6 cellular contexts compared by ENCODE assay signal in genomic region chr19:461664-462551, GRCh38. TPM values are rescaled to one million over a fixed set of nuclear protein-coding genes. Genes with fewer than 3 reads are reported as not detected.
DNase-seq lines count a peak whose midpoint lies in the region; ATAC-seq and TF ChIP-seq lines count a peak whose summit lies in the region.
"Had no signal": no experiment of that assay in that cellular context is flagged by ENCODE, and none has a peak within 500 bp of the region (broad histone marks: within the 10 kb centered on the region; RNA-seq: fewer than 3 reads in every experiment).

No MANE protein-coding gene starts in this region.

- intact Hi-C loops in dorsolateral prefrontal cortex (cut with DNase I): loop anchor here (1.0 to 2.0 kb wide), 2 partner anchors 27 to 45 kb away; partner anchors contain the start of gene TPGS1 (in 1 of the 2)

- peak overlapping the region; percentile 17 for H4K12ac ChIP-seq in trophoblast cell (ENCODE audit: low read depth, low read length)

- H3K4me2 ChIP-seq in trophoblast cell (ENCODE audit: low read length): peak overlapping the region; percentile 62

- H3K4me3 ChIP-seq in dorsolateral prefrontal cortex (peak overlapping the region; percentile 36 to 95 (median 58)), trophoblast cell (ENCODE audit: low read depth, low read length) (no peak overlapping the region)
- H3K4me3 ChIP-seq: SJSA1 had no signal

- no peaks in the 10 kb centered on the region for H3K27me3 ChIP-seq in dorsolateral prefrontal cortex
- peaks cover 5% of the 10 kb centered on the region for H3K27me3 ChIP-seq in trophoblast cell (ENCODE audit: insufficient read depth, low read length)

- H3K79me1 ChIP-seq in trophoblast cell (ENCODE audit: low read length): peaks cover 7% of the 10 kb centered on the region

- peak overlapping the region; percentile 23 to 91 (median 80) for H3K27ac ChIP-seq in dorsolateral prefrontal cortex
- no peak overlapping the region for H3K27ac ChIP-seq in trophoblast cell (ENCODE audit: low read depth, low read length)
- H3K27ac ChIP-seq: SJSA1 had no signal

- WGBS in trophoblast cell (ENCODE audit: extremely low coverage, insufficient coverage, insufficient read length): no CpG with 5 or more reads among the region's 63 CpGs

- H2BK12ac ChIP-seq in trophoblast cell (ENCODE audit: low read length): no peak overlapping the region

- H3K4me1 ChIP-seq in trophoblast cell (ENCODE audit: control insufficient read depth in 1 of 2, insufficient read depth in 2 of 2, low read length in 2 of 2): peaks cover 2 to 6% of the 10 kb centered on the region in 2 experiments

- no peak overlapping the region for H2BK120ac ChIP-seq in trophoblast cell (ENCODE audit: insufficient read depth, low read length, poor library complexity)

- peak overlapping the region; percentile 39 for H4K91ac ChIP-seq in trophoblast cell (ENCODE audit: low read depth, low read length)

- no peak overlapping the region for H2BK5ac ChIP-seq in trophoblast cell (ENCODE audit: low read depth, low read length, poor library complexity)

- peak overlapping the region; percentile 11 for H4K8ac ChIP-seq in trophoblast cell (ENCODE audit: low read depth, low read length)

- TF ChIP-seq CTCF in dorsolateral prefrontal cortex (IDR thresholded peaks at IDR 0.05 in 54 of 56, conservative IDR thresholded peaks at IDR 0.05 in 2 of 56; ENCODE audit: low read depth in 1 of 56, partially characterized antibody in 56 of 56): peak in 1 of 56 donors; percentile 7

- H3K9ac ChIP-seq in trophoblast cell (ENCODE audit: low read length): no peak overlapping the region

- no peaks in the 10 kb centered on the region for H3K79me2 ChIP-seq in trophoblast cell (ENCODE audit: control insufficient read depth, insufficient read depth, low read length, poor library complexity)

- H2AK5ac ChIP-seq in trophoblast cell (ENCODE audit: low read length): no peak overlapping the region

- H3K14ac ChIP-seq in trophoblast cell (ENCODE audit: low read length): peak overlapping the region; percentile 24

- peaks cover 0 to 2% of the 10 kb centered on the region in 2 experiments for H3K36me3 ChIP-seq in trophoblast cell (ENCODE audit: control insufficient read depth in 1 of 2, insufficient read depth in 2 of 2, low read length in 2 of 2)
- H3K36me3 ChIP-seq: SJSA1 had no signal

- peak overlapping the region; percentile 50 for H2AFZ ChIP-seq in trophoblast cell (ENCODE audit: insufficient read depth, low read length, poor library complexity)

- no peak overlapping the region for H3K23ac ChIP-seq in trophoblast cell (ENCODE audit: low read length)

- peaks cover 5% of the 10 kb centered on the region for H3K9me3 ChIP-seq in trophoblast cell (ENCODE audit: insufficient read depth, low read depth, low read length)
- H3K9me3 ChIP-seq: SJSA1 had no signal

- ATAC-seq in GM18511 (IDR thresholded peaks at IDR 0.05; ENCODE audit: unreplicated experiment): no peak

- no peak overlapping the region for H3K18ac ChIP-seq in trophoblast cell (ENCODE audit: low read length)

- no peak overlapping the region for H3K4ac ChIP-seq in trophoblast cell (ENCODE audit: low read depth, low read length)

- DNase-seq in NCI-H2227 treated with DMSO at 0.1 percent for 48 hours (lab: John Stamatoyannopoulos, UW): peak; percentile 60
- peak in 8 of 10 donors; percentile 29 to 79 (median 62) for DNase-seq in dorsolateral prefrontal cortex
- no peak for DNase-seq in trophoblast cell
- DNase-seq in hippocampal formation (lab: John Stamatoyannopoulos, UW): no peak

RNA-seq across cellular contexts. Expression of gene SHC2, which starts 1.1 kb away (rescaled TPM):
- 100 to 1,000 TPM in 9 of 120 experiments, 10 to 100 TPM in 111; 47.4 to 116 (median 75.5) TPM for total RNA-seq in dorsolateral prefrontal cortex
- polyA plus RNA-seq in trophoblast cell (2013): 18.7 and 19.2 TPM in 2 replicates
- total RNA-seq: SJSA1 had no signal

RNA-seq across cellular contexts. Expression of gene MADCAM1, which starts 34.4 kb away (rescaled TPM):
- 10 to 100 TPM in 8 of 120 experiments, 1 to 10 TPM in 112; 3.0 to 15.5 (median 6.7) TPM for total RNA-seq in dorsolateral prefrontal cortex
- 0.45 and 0.54 TPM in 2 replicates for polyA plus RNA-seq in trophoblast cell (2013)
- total RNA-seq: SJSA1 had no signal

RNA-seq across cellular contexts. Expression of gene TPGS1, which starts 45.4 kb away (rescaled TPM):
- total RNA-seq in dorsolateral prefrontal cortex: 10 to 100 TPM; 13.7 to 35.3 (median 21.6) TPM
- polyA plus RNA-seq in trophoblast cell (2013): 4.2 and 4.8 TPM in 2 replicates

RNA-seq across cellular contexts. Expression of gene C2CD4C, which starts 53.0 kb away (rescaled TPM):
- 10 to 100 TPM in 115 of 120 experiments, 1 to 10 TPM in 5; 4.9 to 31.8 (median 18.4) TPM for total RNA-seq in dorsolateral prefrontal cortex
- polyA plus RNA-seq in trophoblast cell (2013): 1.4 and 1.7 TPM in 2 replicates

Comparison
In these comparisons a context has a peak if more than half of its experiments do, and no peak if none do; other contexts are left out.
1. DNase-seq: peak in NCI-H2227 treated with DMSO at 0.1 percent for 48 hours (single experiment) and dorsolateral prefrontal cortex (8 of 10); none in trophoblast cell (0 of 2) and hippocampal formation (0 of 2).